Comparison of ENCODE assay signal across 34 cellular contexts in genomic region chr10:80690434-80690833, GRCh38.
"Had no signal": no experiment of that assay in that cellular context is flagged by ENCODE, and none has a peak within 500 bp of the region (broad histone marks: within the 10 kb centered on the region; RNA-seq: fewer than 3 reads in every experiment).

No MANE protein-coding gene starts in this region.

- H3K36me3 Mint-ChIP-seq: activated CD4-positive, alpha-beta memory T cell treated with anti-CD3 and anti-CD28 coated beads for 36 hours; activated naive CD4-positive, alpha-beta T cell treated with anti-CD3 and anti-CD28 coated beads, Interleukin-2, amount 50 U/mL, for 72 hours; activated naive CD8-positive, alpha-beta T cell treated with anti-CD3 and anti-CD28 coated beads for 36 hours had no signal

- H3K4me3 Mint-ChIP-seq: activated B cell treated with CpG ODN at 0.5 μM for 24 hours; activated CD4-positive, alpha-beta memory T cell treated with anti-CD3 and anti-CD28 coated beads for 36 hours; activated CD4-positive, alpha-beta T cell treated with anti-CD3 and anti-CD28 coated beads, Interleukin-2, amount 10 ng/mL, durations not matched to agents 24 days and 14 days; activated CD8-positive, alpha-beta T cell treated with anti-CD3 and anti-CD28 coated beads for 36 hours; activated naive CD4-positive, alpha-beta T cell treated with anti-CD3 and anti-CD28 coated beads for 36 hours; activated naive CD8-positive, alpha-beta T cell treated with anti-CD3 and anti-CD28 coated beads for 36 hours; activated T-cell treated with anti-CD3 and anti-CD28 coated beads, Interleukin-2, amount 50 U/mL, for 4 hours; activated T-cell treated with anti-CD3 and anti-CD28 coated beads, Interleukin-2, amount 50 U/mL, for 72 hours; activated T-helper 1 cell treated with anti-CD3 and anti-CD28 coated beads, Interleukin-12 subunit alpha, Interleukin-12 subunit beta, Interleukin-2, Interleukin-4 antibody, amounts not matched to agents 30 ng/mL and 10 ng/mL and 1 ng/mL, durations not matched to agents 14 hours and 24 hours and 36 hours; activated T-helper 17 cell treated with anti-CD3 and anti-CD28 coated beads, Interleukin-2, amount 50 U/mL, for 72 hours; central memory CD8-positive, alpha-beta T cell; T-helper 1 cell treated with Interleukin-12 subunit alpha and Interleukin-12 subunit beta and Interleukin-4 antibody, amounts not matched to agents 30 μg/mL and 1 μg/mL, for 36 hours; T-helper 2 cell treated with Interferon-gamma antibody and Interleukin-4, amounts not matched to agents 5 μg/mL and 100 μg/mL, for 36 hours had no signal

- ATAC-seq: activated CD8-positive, alpha-beta T cell treated with anti-CD3 and anti-CD28 coated beads for 36 hours; activated naive CD4-positive, alpha-beta T cell treated with anti-CD3 and anti-CD28 coated beads, Interleukin-2, amount 50 U/mL, for 72 hours; activated T-cell treated with anti-CD3 and anti-CD28 coated beads, Interleukin-2, amount 50 U/mL, for 4 hours; activated T-cell treated with anti-CD3 and anti-CD28 coated beads, Interleukin-2, amount 50 U/mL, for 72 hours; activated T-helper 17 cell treated with anti-CD3 and anti-CD28 coated beads, Interleukin-2, amount 50 U/mL, for 72 hours; body of pancreas had no signal

- H3K4me1 Mint-ChIP-seq: activated B cell treated with CpG ODN at 0.5 μM for 24 hours; activated CD4-positive, alpha-beta T cell treated with anti-CD3 and anti-CD28 coated beads, Interleukin-2, amount 10 ng/mL, durations not matched to agents 24 days and 14 days; activated naive CD8-positive, alpha-beta T cell treated with anti-CD3 and anti-CD28 coated beads for 36 hours; activated T-helper 17 cell treated with anti-CD3 and anti-CD28 coated beads, Interleukin-2, amount 50 U/mL, for 72 hours; central memory CD8-positive, alpha-beta T cell had no signal

- DNase-seq: activated B cell treated with CpG ODN at 0.5 μM for 24 hours; activated CD4-positive, alpha-beta memory T cell treated with anti-CD3 and anti-CD28 coated beads for 36 hours; activated CD4-positive, alpha-beta T cell treated with anti-CD3 and anti-CD28 coated beads for 4 hours; activated CD4-positive, alpha-beta T cell treated with anti-CD3 and anti-CD28 coated beads, Interleukin-2, amount 10 ng/mL, durations not matched to agents 24 days and 14 days; activated CD4-positive, alpha-beta T cell treated with anti-CD3 and anti-CD28 coated beads, Interleukin-2, amount 50 U/mL, for 1 hour; activated CD4-positive, alpha-beta T cell treated with anti-CD3 and anti-CD28 coated beads, Interleukin-2, amount 50 U/mL, for 4 hours; activated CD4-positive, CD25-positive, alpha-beta regulatory T cell treated with anti-CD3 and anti-CD28 coated beads, Interleukin-2, amount 50 U/mL, for 72 hours; activated CD8-positive, alpha-beta T cell treated with anti-CD3 and anti-CD28 coated beads for 36 hours; activated effector memory CD4-positive, alpha-beta T cell treated with anti-CD3 and anti-CD28 coated beads, Interleukin-2, amount 50 U/mL, for 16 hours; activated gamma-delta T cell treated with Interleukin-2 at 50 U/mL for 16 hours; activated naive CD4-positive, alpha-beta T cell; activated naive CD4-positive, alpha-beta T cell treated with anti-CD3 and anti-CD28 coated beads for 36 hours; activated naive CD4-positive, alpha-beta T cell treated with anti-CD3 and anti-CD28 coated beads, Interleukin-2, amount 50 U/mL, for 16 hours; activated naive CD8-positive, alpha-beta T cell treated with anti-CD3 and anti-CD28 coated beads for 36 hours; activated T-cell treated with anti-CD3 and anti-CD28 coated beads for 4 hours; activated T-cell treated with anti-CD3 and anti-CD28 coated beads, Interleukin-2, amount 50 U/mL, for 1 hour; activated T-cell treated with anti-CD3 and anti-CD28 coated beads, Interleukin-2, amount 50 U/mL, for 4 hours; activated T-cell treated with anti-CD3 and anti-CD28 coated beads, Interleukin-2, amount 50 U/mL, for 72 hours; adrenal gland; amniotic stem cell; aorta; body of pancreas; brain microvascular endothelial cell; caudate nucleus; cerebellar nuclear complex; T-helper 1 cell; T-helper 2 cell; T-helper 9 cell had no signal

- H3K9me3 Mint-ChIP-seq: activated B cell treated with CpG ODN at 0.5 μM for 24 hours; activated CD4-positive, alpha-beta memory T cell treated with anti-CD3 and anti-CD28 coated beads for 36 hours; activated CD4-positive, alpha-beta T cell treated with anti-CD3 and anti-CD28 coated beads, Interleukin-2, amount 10 ng/mL, durations not matched to agents 24 days and 14 days; activated CD8-positive, alpha-beta T cell treated with anti-CD3 and anti-CD28 coated beads for 36 hours; activated naive CD4-positive, alpha-beta T cell treated with anti-CD3 and anti-CD28 coated beads for 36 hours; activated naive CD4-positive, alpha-beta T cell treated with anti-CD3 and anti-CD28 coated beads, Interleukin-2, amount 50 U/mL, for 72 hours; activated naive CD8-positive, alpha-beta T cell treated with anti-CD3 and anti-CD28 coated beads for 36 hours; activated T-cell treated with anti-CD3 and anti-CD28 coated beads, Interleukin-2, amount 50 U/mL, for 4 hours; activated T-cell treated with anti-CD3 and anti-CD28 coated beads, Interleukin-2, amount 50 U/mL, for 72 hours; activated T-helper 1 cell treated with anti-CD3 and anti-CD28 coated beads, Interleukin-12 subunit alpha, Interleukin-12 subunit beta, Interleukin-2, Interleukin-4 antibody, amounts not matched to agents 30 ng/mL and 10 ng/mL and 1 ng/mL, durations not matched to agents 14 hours and 24 hours and 36 hours; activated T-helper 17 cell treated with anti-CD3 and anti-CD28 coated beads, Interleukin-2, amount 50 U/mL, for 72 hours; central memory CD8-positive, alpha-beta T cell; T-helper 1 cell treated with Interleukin-12 subunit alpha and Interleukin-12 subunit beta and Interleukin-4 antibody, amounts not matched to agents 30 μg/mL and 1 μg/mL, for 36 hours; T-helper 2 cell treated with Interferon-gamma antibody and Interleukin-4, amounts not matched to agents 5 μg/mL and 100 μg/mL, for 36 hours had no signal

- H3K27ac Mint-ChIP-seq: activated B cell treated with CpG ODN at 0.5 μM for 24 hours; activated CD4-positive, alpha-beta memory T cell treated with anti-CD3 and anti-CD28 coated beads for 36 hours; activated CD4-positive, alpha-beta T cell treated with anti-CD3 and anti-CD28 coated beads, Interleukin-2, amount 10 ng/mL, durations not matched to agents 24 days and 14 days; activated CD8-positive, alpha-beta T cell treated with anti-CD3 and anti-CD28 coated beads for 36 hours; activated naive CD4-positive, alpha-beta T cell treated with anti-CD3 and anti-CD28 coated beads for 36 hours; activated naive CD4-positive, alpha-beta T cell treated with anti-CD3 and anti-CD28 coated beads, Interleukin-2, amount 50 U/mL, for 72 hours; activated naive CD8-positive, alpha-beta T cell treated with anti-CD3 and anti-CD28 coated beads for 36 hours; activated T-cell treated with anti-CD3 and anti-CD28 coated beads, Interleukin-2, amount 50 U/mL, for 72 hours; activated T-helper 1 cell treated with anti-CD3 and anti-CD28 coated beads, Interleukin-12 subunit alpha, Interleukin-12 subunit beta, Interleukin-2, Interleukin-4 antibody, amounts not matched to agents 30 ng/mL and 10 ng/mL and 1 ng/mL, durations not matched to agents 14 hours and 24 hours and 36 hours; activated T-helper 17 cell treated with anti-CD3 and anti-CD28 coated beads, Interleukin-2, amount 50 U/mL, for 72 hours; T-helper 1 cell treated with Interleukin-12 subunit alpha and Interleukin-12 subunit beta and Interleukin-4 antibody, amounts not matched to agents 30 μg/mL and 1 μg/mL, for 36 hours; T-helper 2 cell treated with Interferon-gamma antibody and Interleukin-4, amounts not matched to agents 5 μg/mL and 100 μg/mL, for 36 hours had no signal
